In genomic region chr4:7873881-7874280, GRCh38 we compare ENCODE assay signal across 15 cellular contexts.
"Had no signal": no experiment of that assay in that cellular context is flagged by ENCODE, and none has a peak within 500 bp of the region (broad histone marks: within the 10 kb centered on the region; RNA-seq: fewer than 3 reads in every experiment).

No MANE protein-coding gene starts in this region.

- H3K9me3 ChIP-seq: heart right ventricle, stomach had no signal

- H3K4me3 ChIP-seq: cardiac muscle cell, heart right ventricle, stomach had no signal

- ATAC-seq: heart right ventricle; natural killer cell; sciatic nerve; stimulated activated effector memory CD8-positive, alpha-beta T cell treated with anti-CD3 and anti-CD28 coated beads, Interleukin-12 subunit alpha, Interleukin-12 subunit beta, amount 100 ng/mL, for 72 hours had no signal

- H2AFZ ChIP-seq: parathyroid adenoma had no signal

- H3K9ac ChIP-seq: parathyroid adenoma had no signal

- DNase-seq: activated CD4-positive, CD25-positive, alpha-beta regulatory T cell treated with anti-CD3 and anti-CD28 coated beads, Interleukin-2, amount 50 U/mL, for 72 hours; activated naive CD4-positive, alpha-beta T cell; activated naive CD8-positive, alpha-beta T cell treated with anti-CD3 and anti-CD28 coated beads for 36 hours; activated T-cell treated with anti-CD3 and anti-CD28 coated beads for 4 hours; amniotic stem cell; dermis blood vessel endothelial cell; effector memory CD4-positive, alpha-beta T cell; heart right ventricle; natural killer cell; stimulated activated CD4-positive, alpha-beta T cell treated with anti-CD3 and anti-CD28 coated beads, Interleukin-4, amount 100 ng/mL, for 24 hours; stomach had no signal

- H3K36me3 ChIP-seq: cardiac muscle cell had no signal

- H3K27ac ChIP-seq: cardiac muscle cell, heart right ventricle, parathyroid adenoma had no signal

- H3K27me3 ChIP-seq: cardiac muscle cell, heart right ventricle, stomach had no signal
